1 cellular context compared by ENCODE assay signal in genomic region chr9:33818832-33819500, GRCh38.
TF ChIP-seq lines count a peak whose summit lies in the region.

No MANE protein-coding gene starts in this region.

TF ChIP-seq in H1, 55 proteins besides CTCF, POLR2A, EP300 and RAD21:
- TF ChIP-seq CEBPB (IDR thresholded peaks at IDR 0.05; ENCODE audit: low read depth, low read length), result no peak
- no peak for TF ChIP-seq HDAC6 (IDR thresholded peaks at IDR 0.05; ENCODE audit: low read depth, low read length)
- TF ChIP-seq SIX5 (IDR thresholded peaks at IDR 0.05; ENCODE audit: low read depth, low read length), result no peak
- no peak for TF ChIP-seq BCL11A (IDR thresholded peaks at IDR 0.05; ENCODE audit: low read depth in 2 of 2, low read length in 2 of 2)
- no peak for TF ChIP-seq PHF8 (conservative IDR thresholded peaks at IDR 0.05; ENCODE audit: low read depth, low read length)
- TF ChIP-seq CBX8 (IDR thresholded peaks at IDR 0.05; ENCODE audit: borderline replicate concordance, low read depth, low read length), result no peak
